In genomic region chr3:172223870-172224269, GRCh38 we compare ENCODE assay signal across 17 cellular contexts.
"Had no signal": no experiment of that assay in that cellular context is flagged by ENCODE, and none has a peak within 500 bp of the region (broad histone marks: within the 10 kb centered on the region; RNA-seq: fewer than 3 reads in every experiment).

No MANE protein-coding gene starts in this region.

- H3K4me3 ChIP-seq: left ventricle myocardium inferior, mucosa of descending colon, thyroid gland had no signal

- DNase-seq: activated CD4-positive, alpha-beta memory T cell treated with anti-CD3 and anti-CD28 coated beads, Interleukin-2, amount 10 ng/mL, durations not matched to agents 7 days and 5 days; activated CD4-positive, alpha-beta T cell treated with anti-CD3 and anti-CD28 coated beads for 4 hours; activated naive CD4-positive, alpha-beta T cell treated with anti-CD3 and anti-CD28 coated beads, Interleukin-2, amount 50 U/mL, for 16 hours; activated T-cell treated with anti-CD3 and anti-CD28 coated beads, Interleukin-2, amount 50 U/mL, for 24 hours; left ventricle myocardium inferior; mucosa of descending colon; naive thymus-derived CD8-positive, alpha-beta T cell; posterior cingulate gyrus; stimulated activated CD4-positive, alpha-beta T cell treated with anti-CD3 and anti-CD28 coated beads, Interleukin-2, amount 100 ng/mL, for 48 hours; thyroid gland had no signal

- FAIRE-seq: astrocyte, bronchial epithelial cell, keratinocyte, TTC549, urothelium cell line had no signal

- H3K9me3 ChIP-seq: left ventricle myocardium inferior, mucosa of descending colon, thyroid gland had no signal

- H3K27ac ChIP-seq: left ventricle myocardium inferior, thyroid gland had no signal

- H3K27me3 ChIP-seq: thyroid gland had no signal

- ATAC-seq: mucosa of descending colon; naive thymus-derived CD8-positive, alpha-beta T cell; stimulated activated memory B cell treated with anti-CD40 and anti-IgM and Interleukin-4, amounts not matched to agents 10 μg/mL and 1 μg/mL and 100 μg/mL, for 72 hours; WTC11 had no signal
